13 cellular contexts compared by ENCODE assay signal in genomic region chr2:46363535-46364170, GRCh38.
DNase-seq lines count a peak whose midpoint lies in the region; ATAC-seq, FAIRE-seq and TF ChIP-seq lines count a peak whose summit lies in the region.
"Had no signal": no experiment of that assay in that cellular context is flagged by ENCODE, and none has a peak within 500 bp of the region (broad histone marks: within the 10 kb centered on the region; RNA-seq: fewer than 3 reads in every experiment).

No MANE protein-coding gene starts in this region.

- no peak for TF ChIP-seq RAD21 in HepG2 (CRISPR knock-in tag; IDR thresholded peaks at IDR 0.05)

- H3K4me1 ChIP-seq in adipocyte (ENCODE audit: control insufficient read depth, insufficient read depth, low read length), result peaks cover 10% of the 10 kb centered on the region
- H3K4me1 ChIP-seq in HepG2 (ENCODE audit: insufficient read depth, low read length), result peaks cover 2% of the 10 kb centered on the region

- no peaks in the 10 kb centered on the region for H3K9me3 ChIP-seq in adipocyte (ENCODE audit: control insufficient read depth, low read length)
- H3K9me3 ChIP-seq in HepG2 (ENCODE audit: low read length), result no peaks in the 10 kb centered on the region

- CTCF ChIA-PET in HepG2 (lab: Yijun Ruan, JAX; ENCODE audit: low intra/inter-chr PET ratio, low total read pairs), result interaction anchor here (1.6 to 2.2 kb wide), 3 partner anchors 64 to 353 kb away, joined by 8 to 10 read pairs (median 8); partner anchors contain the start of gene EPAS1
- CTCF ChIA-PET in HEK293T (lab: Yijun Ruan, JAX), result no interaction called here

- peaks cover 40% of the 10 kb centered on the region for H3K4me1 Mint-ChIP-seq in HFFc6 (ENCODE audit: low read depth)

- TF ChIP-seq CTCF in AG10803 (conservative IDR thresholded peaks at IDR 0.05; ENCODE audit: low read length), result no peak
- no peak for TF ChIP-seq CTCF in HFFc6 (IDR thresholded peaks at IDR 0.05)
- TF ChIP-seq CTCF in HepG2 (CRISPR knock-in tag; IDR thresholded peaks at IDR 0.05), result no peak

- intact Hi-C loops in HepG2 (cut with micrococcal nuclease; ENCODE audit: unreplicated experiment), result loop anchor here (2.0 kb wide), 1 partner anchor 353 kb away; no protein-coding TSS in a partner anchor

- H3K4me3 Mint-ChIP-seq in HFFc6, result no peak overlapping the region

- WGBS in HepG2 (ENCODE audit: low lambda C conversion rate), result 97% methylated on average over 4 of the region's 4 CpGs

- H4K20me1 ChIP-seq in HepG2 (ENCODE audit: insufficient read depth, low read length), result no peaks in the 10 kb centered on the region; the same call in 1 of the 2 replicates

- peaks cover 34% of the 10 kb centered on the region for H3K36me3 Mint-ChIP-seq in HFFc6 (ENCODE audit: low read depth)

- peak; percentile 55 for DNase-seq in AG10803 (ENCODE audit: low read depth)
- peak; percentile 47 for DNase-seq in HFFc6
- peak; percentile 57 for DNase-seq in adipocyte (ENCODE audit: low read depth)
- no peak for DNase-seq in HepG2 (ENCODE audit: low spot score)
- DNase-seq in HEK293T (ENCODE audit: extremely low spot score), result no peak
- DNase-seq in HK-2 (ENCODE audit: unreplicated experiment), result no peak
- no peak for DNase-seq in NAMALWA (ENCODE audit: low spot score)
- DNase-seq: DND-41; effector CD4-positive, alpha-beta T cell; kidney; NCI-H1092 treated with DMSO at 0.1 percent for 48 hours; posterior cingulate gyrus had no signal

- H3K9ac ChIP-seq in adipocyte (ENCODE audit: low read length), result no peak overlapping the region
- no peak overlapping the region for H3K9ac ChIP-seq in HepG2 (ENCODE audit: insufficient read depth, low read depth, low read length)

- no TSS peak for BruUV-seq in HepG2 (replicated peaks; lab: Mats Ljungman, UMichigan)

- H3K4me3 ChIP-seq in AG10803 (ENCODE audit: low read length) (no peak overlapping the region), adipocyte (ENCODE audit: low read length) (no peak overlapping the region), HepG2 (replicated peaks in 1 of 3; ENCODE audit: insufficient read depth in 1 of 3, low read depth in 2 of 3, low read length in 3 of 3) (no peak overlapping the region)

- H3K27ac Mint-ChIP-seq in HFFc6, result peak overlapping the region; percentile 64

- H3K4me2 ChIP-seq in HepG2 (ENCODE audit: low read depth, low read length), result no peak overlapping the region

- TF ChIP-seq EP300 in HepG2 (IDR thresholded peaks at IDR 0.05; ENCODE audit: low read depth in 2 of 2, low read length in 2 of 2) (no peak), HepG2 (CRISPR knock-in tag; IDR thresholded peaks at IDR 0.05; ENCODE audit: borderline replicate concordance) (no peak)

- POLR2A ChIA-PET in HepG2 (lab: Yijun Ruan, JAX), result interaction anchor here (1.2 kb wide), 1 partner anchor 67 kb away, joined by 4 read pairs; the partner anchor contains the start of gene EPAS1
- POLR2A ChIA-PET in HEK293T (lab: Yijun Ruan, JAX), result no interaction called here

- ATAC-seq in HepG2 (no peak), HG02571 (IDR thresholded peaks at IDR 0.05; ENCODE audit: unreplicated experiment) (no peak)

- in situ Hi-C loops in HepG2 (cut with HindIII; ENCODE audit: extremely low pct_ligation_motif_present, low pct_unique_long_range_greater_than_20kb), result loop anchor here (5.0 to 10.0 kb wide), 2 partner anchors 66 to 349 kb away; partner anchors contain the start of gene EPAS1

- no peak overlapping the region for H3K27ac ChIP-seq in HepG2 (ENCODE audit: extremely low read length, insufficient read depth, low read length)

- FAIRE-seq in HepG2 (lab: Jason Lieb, UNC), result no peak
- FAIRE-seq: kidney had no signal

- H2AFZ ChIP-seq in HepG2 (ENCODE audit: low read length), result no peak overlapping the region

- no peaks in the 10 kb centered on the region for H3K27me3 ChIP-seq in adipocyte (replicated peaks; ENCODE audit: control insufficient read depth, insufficient read depth, low read length)
- H3K27me3 ChIP-seq in HepG2 (ENCODE audit: control insufficient read depth in 1 of 2, insufficient read depth in 2 of 2, low read length in 2 of 2), result no peaks in the 10 kb centered on the region

- H3K79me2 ChIP-seq in HepG2 (ENCODE audit: insufficient read depth, low read length), result no peaks in the 10 kb centered on the region

- 0 out of 4 replicates have a peak, but pooled peaks of 1 of the 2 experiments have one; percentile 20 for TF ChIP-seq POLR2A in HepG2 (IDR thresholded peaks at IDR 0.05; ENCODE audit: insufficient read depth in 1 of 2, low read depth in 2 of 2, low read length in 2 of 2)

- H3K36me3 ChIP-seq in adipocyte (ENCODE audit: control insufficient read depth, insufficient read depth, low read length, severe bottlenecking) (peaks cover 52% of the 10 kb centered on the region), HepG2 (replicated peaks in 1 of 2; ENCODE audit: control insufficient read depth in 1 of 2, insufficient read depth in 2 of 2, low read length in 2 of 2) (peaks cover 44 to 82% of the 10 kb centered on the region in 2 experiments)

- no peaks in the 10 kb centered on the region for H3K27me3 Mint-ChIP-seq in HFFc6 (ENCODE audit: insufficient read depth)

- no peaks in the 10 kb centered on the region for H3K9me3 Mint-ChIP-seq in HFFc6

TF ChIP-seq in HepG2, 621 proteins besides CTCF, POLR2A, EP300 and RAD21:
- TF ChIP-seq RBM22 (optimal IDR thresholded peaks at IDR 0.05; ENCODE audit: low read length) (peak; percentile 30), KDM3A (CRISPR knock-in tag; IDR thresholded peaks at IDR 0.05; ENCODE audit: low read depth) (no peak)
TF ChIP-seq in HepG2: peak in this region for 1.

TF ChIP-seq in HEK293T, 16 proteins besides CTCF, POLR2A, EP300 and RAD21:
- TF ChIP-seq LEF1 (IDR thresholded peaks at IDR 0.05; ENCODE audit: borderline replicate concordance) (no peak), ARNT (IDR thresholded peaks at IDR 0.05) (no peak)

Comparison
In these comparisons a context has a peak if more than half of its experiments do, and no peak if none do; other contexts are left out.
1. DNase-seq: peak in AG10803 (single experiment), HFFc6 (single experiment) and adipocyte (single experiment); none in HepG2 (single experiment), HEK293T (single experiment), HK-2 (single experiment) and NAMALWA (single experiment).